ENCODE assay signal across 20 cellular contexts in the genomic region with DNA sequence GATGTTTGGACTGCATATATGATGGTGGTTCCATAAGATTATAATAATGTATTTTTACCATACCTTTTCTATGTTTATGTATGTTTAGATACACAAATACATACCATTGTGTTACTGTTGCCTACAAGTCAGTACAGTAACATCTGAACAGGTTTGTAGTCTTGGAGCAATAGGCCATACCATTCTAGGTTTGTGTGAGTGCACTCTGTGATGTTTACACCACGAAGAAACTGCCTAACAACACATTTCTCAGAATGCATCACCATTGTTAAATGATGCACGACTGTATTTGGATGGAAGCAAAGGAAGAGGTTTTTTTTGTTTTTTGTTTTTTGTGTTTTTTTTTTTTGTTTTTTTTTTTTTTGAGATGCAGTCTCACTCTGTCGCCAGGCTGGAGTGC. TPM values are rescaled to one million over a fixed set of nuclear protein-coding genes. Genes with fewer than 3 reads are reported as not detected.
DNase-seq lines count a peak whose midpoint lies in the region; ATAC-seq and TF ChIP-seq lines count a peak whose summit lies in the region.
"Had no signal": no experiment of that assay in that cellular context is flagged by ENCODE, and none has a peak within 500 bp of the region (broad histone marks: within the 10 kb centered on the region; RNA-seq: fewer than 3 reads in every experiment).

No MANE protein-coding gene starts in this region.

- peak; percentile 26 for DNase-seq in kidney tubule cell (ENCODE audit: low spot score)
- DNase-seq in DMS114 treated with DMSO at 0.1 percent for 48 hours (lab: John Stamatoyannopoulos, UW; ENCODE audit: unreplicated experiment), result no peak
- no peak for DNase-seq in SIG-M5 treated with dmso at 0.1 percent for 504 hours (lab: John Stamatoyannopoulos, UW; ENCODE audit: unreplicated experiment)
- no peak for DNase-seq in spleen
- DNase-seq: CD8-positive, alpha-beta memory T cell; GOT3; KG1; NCI-H1105 treated with DMSO at 0.1 percent for 48 hours; NCI-H1694 treated with DMSO at 0.1 percent for 48 hours; NCI-H510A; NCI-H748 treated with DMSO at 0.1 percent for 48 hours; SHP77; T-helper 1 cell; T-helper 9 cell had no signal

- no peak for TF ChIP-seq CTCF in spleen (IDR thresholded peaks at IDR 0.05 in 8 of 11, conservative IDR thresholded peaks at IDR 0.05 in 3 of 11)

- intact Hi-C loops in spleen (cut with DNase I; ENCODE audit: low total_unique reads), result no loop called here

- no peak overlapping the region for H3K4me3 ChIP-seq in spleen
- H3K4me3 ChIP-seq: BLaER1 treated with 17β-estradiol and CSF1 and Interleukin-3, amounts not matched to agents 10 nM and 100 nM had no signal

- H3K9me3 ChIP-seq in spleen, result no peaks in the 10 kb centered on the region
- H3K9me3 ChIP-seq: BLaER1 treated with 17β-estradiol and CSF1 and Interleukin-3, amounts not matched to agents 10 nM and 100 nM had no signal

- no peaks in the 10 kb centered on the region for H3K36me3 ChIP-seq in spleen
- H3K36me3 ChIP-seq: BLaER1 treated with 17β-estradiol and CSF1 and Interleukin-3, amounts not matched to agents 10 nM and 100 nM had no signal

- H3K4me1 ChIP-seq in spleen, result peaks cover 0 to 4% (median 0%) of the 10 kb centered on the region in 6 donors

- 75 to 82% (median 79%) methylated on average over 3 of the region's 3 CpGs for WGBS in spleen, 5 donors

- no peak for TF ChIP-seq POLR2A in spleen (IDR thresholded peaks at IDR 0.05)

- no peaks in the 10 kb centered on the region for H3K27me3 ChIP-seq in spleen (replicated peaks in 1 of 7)
- H3K27me3 ChIP-seq: BLaER1 treated with 17β-estradiol and CSF1 and Interleukin-3, amounts not matched to agents 10 nM and 100 nM had no signal

- peak; percentile 34 for ATAC-seq in GM18868 (IDR thresholded peaks at IDR 0.05; ENCODE audit: unreplicated experiment)
- peak; percentile 40 for ATAC-seq in GM21576 (IDR thresholded peaks at IDR 0.05; ENCODE audit: unreplicated experiment)
- ATAC-seq in HG02884 (IDR thresholded peaks at IDR 0.05; ENCODE audit: unreplicated experiment), result peak; percentile 69
- ATAC-seq in GM18520 (IDR thresholded peaks at IDR 0.05; ENCODE audit: unreplicated experiment), result no peak
- ATAC-seq: SK-N-SH treated with all-trans-retinoic acid at 6 μM for 48 hours had no signal

- no peak overlapping the region for H3K27ac ChIP-seq in spleen
- H3K27ac ChIP-seq: BLaER1 treated with 17β-estradiol and CSF1 and Interleukin-3, amounts not matched to agents 10 nM and 100 nM had no signal

RNA-seq across cellular contexts. Expression of a gene that starts 9.5 kb away (rescaled TPM):
- total RNA-seq in spleen, result 1 to 10 TPM; 3.2 to 5.8 (median 4.8) TPM
- polyA plus RNA-seq in spleen, result 1 to 10 TPM in 1 of 3 donors, under 1 TPM in 2; 0.78 to 2.4 (median 0.88) TPM

RNA-seq across cellular contexts. Expression of a gene that starts 36.2 kb away (rescaled TPM):
- total RNA-seq in spleen, result 10 to 100 TPM; 11.6 to 19.0 (median 16.4) TPM
- polyA plus RNA-seq in spleen, result 1 to 10 TPM; 6.3 to 8.5 (median 7.9) TPM

RNA-seq across cellular contexts. Expression of a gene that starts 49.8 kb away (rescaled TPM):
- 10 to 100 TPM; 40.1 to 62.5 (median 58.4) TPM for total RNA-seq in spleen
- polyA plus RNA-seq in spleen, result 10 to 100 TPM in 1 of 3 donors, 1 to 10 TPM in 2; 8.9 to 13.3 (median 9.4) TPM
